19 cellular contexts compared by ENCODE assay signal in the genomic region with DNA sequence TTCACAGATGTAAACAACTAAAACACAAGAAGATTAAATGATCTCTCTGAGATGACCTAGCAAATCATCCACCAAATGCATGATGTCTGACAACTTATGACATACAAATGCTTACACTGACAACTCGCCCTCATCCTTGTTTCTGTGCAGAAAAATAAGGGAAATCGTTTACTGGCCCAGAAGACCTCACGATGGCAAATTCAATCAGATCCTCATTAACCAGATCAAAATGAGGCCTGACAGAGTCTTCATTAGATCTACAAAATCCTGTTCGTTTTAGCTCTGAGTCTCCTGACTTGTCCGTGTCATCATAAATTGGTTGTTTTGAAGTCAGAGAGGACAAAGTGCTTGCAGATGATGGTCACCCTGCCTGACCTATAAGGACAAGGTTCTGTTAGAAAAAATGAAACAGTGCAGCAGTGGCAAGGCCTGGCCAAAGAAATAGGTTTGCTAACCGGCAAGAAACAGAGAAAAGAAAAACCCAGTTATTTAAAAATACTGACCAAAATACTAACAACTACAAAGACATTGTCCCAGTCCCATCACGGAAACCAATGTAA.
DNase-seq lines count a peak whose midpoint lies in the region; ATAC-seq, FAIRE-seq and TF ChIP-seq lines count a peak whose summit lies in the region.
"Had no signal": no experiment of that assay in that cellular context is flagged by ENCODE, and none has a peak within 500 bp of the region (broad histone marks: within the 10 kb centered on the region; RNA-seq: fewer than 3 reads in every experiment).

No MANE protein-coding gene starts in this region.

- H3K27ac ChIP-seq in parathyroid adenoma (no peak overlapping the region), prostate gland (peak overlapping the region in 1 of 2 donors; percentile 82)
- H3K27ac ChIP-seq: thyroid gland had no signal

- H3K4me2 ChIP-seq in Loucy (ENCODE audit: low read depth, low read length, poor library complexity, severe bottlenecking), result no peak overlapping the region
- H3K4me2 ChIP-seq in parathyroid adenoma (ENCODE audit: low read length), result no peak overlapping the region

- peaks cover 8% of the 10 kb centered on the region for H3K9me3 Mint-ChIP-seq in T-helper 1 cell treated with Interleukin-12 subunit alpha and Interleukin-12 subunit beta and Interleukin-4 antibody, amounts not matched to agents 30 μg/mL and 1 μg/mL, for 36 hours
- H3K9me3 Mint-ChIP-seq in brain, result no peaks in the 10 kb centered on the region
- H3K9me3 Mint-ChIP-seq: endodermal cell, neural crest cell had no signal

- H3K4me3 ChIP-seq in Loucy (ENCODE audit: low read length, poor library complexity, severe bottlenecking) (no peak overlapping the region), parathyroid adenoma (ENCODE audit: low read depth, low read length) (no peak overlapping the region), prostate gland (no peak overlapping the region)

- peaks cover 12% of the 10 kb centered on the region for H3K36me3 Mint-ChIP-seq in T-helper 1 cell treated with Interleukin-12 subunit alpha and Interleukin-12 subunit beta and Interleukin-4 antibody, amounts not matched to agents 30 μg/mL and 1 μg/mL, for 36 hours (ENCODE audit: low read depth)
- no peaks in the 10 kb centered on the region for H3K36me3 Mint-ChIP-seq in brain

- intact Hi-C loops in prostate gland (cut with DNase I), result no loop called here

- no peak for ATAC-seq in HG02678 (IDR thresholded peaks at IDR 0.05; ENCODE audit: unreplicated experiment)
- ATAC-seq: left colon, Panc1 had no signal

- peak overlapping the region; percentile 96 for H3K4me3 Mint-ChIP-seq in T-helper 1 cell treated with Interleukin-12 subunit alpha and Interleukin-12 subunit beta and Interleukin-4 antibody, amounts not matched to agents 30 μg/mL and 1 μg/mL, for 36 hours
- H3K4me3 Mint-ChIP-seq in brain, result peak overlapping the region; percentile 10 to 77 (median 73)
- H3K4me3 Mint-ChIP-seq: endodermal cell, neural crest cell had no signal

- H3K27me3 ChIP-seq in Loucy (ENCODE audit: insufficient read depth, low read length, poor library complexity, severe bottlenecking) (no peaks in the 10 kb centered on the region), parathyroid adenoma (ENCODE audit: control insufficient read depth, insufficient read depth, low read length) (no peaks in the 10 kb centered on the region), prostate gland (replicated peaks; ENCODE audit: insufficient read depth) (no peaks in the 10 kb centered on the region)
- H3K27me3 ChIP-seq: thyroid gland had no signal

- peak overlapping the region; percentile 98 for H3K27ac Mint-ChIP-seq in T-helper 1 cell treated with Interleukin-12 subunit alpha and Interleukin-12 subunit beta and Interleukin-4 antibody, amounts not matched to agents 30 μg/mL and 1 μg/mL, for 36 hours
- peak overlapping the region in 4 of 5 experiments; percentile 22 to 93 (median 88) for H3K27ac Mint-ChIP-seq in brain
- H3K27ac Mint-ChIP-seq: endodermal cell had no signal

- H3F3A ChIP-seq in Loucy (ENCODE audit: low read depth), result no peaks in the 10 kb centered on the region

- FAIRE-seq in GM19239 (lab: Jason Lieb, UNC), result no peak
- FAIRE-seq: HTR-8/SVneo had no signal

- no peak overlapping the region for H2AFZ ChIP-seq in Loucy (ENCODE audit: low read length)
- H2AFZ ChIP-seq in parathyroid adenoma, result peak overlapping the region; percentile 18

- H3K36me3 ChIP-seq in Loucy (ENCODE audit: insufficient read depth, low read length) (no peaks in the 10 kb centered on the region), parathyroid adenoma (ENCODE audit: control insufficient read depth, insufficient read depth, low read length) (no peaks in the 10 kb centered on the region), prostate gland (no peaks in the 10 kb centered on the region)
- H3K36me3 ChIP-seq: thyroid gland had no signal

- H3K9ac ChIP-seq in Loucy (ENCODE audit: low read depth, low read length, poor library complexity, severe bottlenecking) (peak overlapping the region; percentile 71), parathyroid adenoma (no peak overlapping the region)

- no peaks in the 10 kb centered on the region for H3K9me2 ChIP-seq in Loucy (replicated peaks; ENCODE audit: low read depth, low read length)

- no peaks in the 10 kb centered on the region for H3K27me3 Mint-ChIP-seq in T-helper 1 cell treated with Interleukin-12 subunit alpha and Interleukin-12 subunit beta and Interleukin-4 antibody, amounts not matched to agents 30 μg/mL and 1 μg/mL, for 36 hours (ENCODE audit: low read depth)
- peaks cover 3% of the 10 kb centered on the region for H3K27me3 Mint-ChIP-seq in brain

- H3K4me1 ChIP-seq in Loucy (ENCODE audit: insufficient read depth, low read length, poor library complexity, severe bottlenecking) (peaks cover 44% of the 10 kb centered on the region), parathyroid adenoma (peaks cover 7% of the 10 kb centered on the region), prostate gland (replicated peaks) (peaks cover 6% of the 10 kb centered on the region)

- peaks cover 63% of the 10 kb centered on the region for H3K4me1 Mint-ChIP-seq in T-helper 1 cell treated with Interleukin-12 subunit alpha and Interleukin-12 subunit beta and Interleukin-4 antibody, amounts not matched to agents 30 μg/mL and 1 μg/mL, for 36 hours (ENCODE audit: low read depth)
- peaks cover 66% of the 10 kb centered on the region for H3K4me1 Mint-ChIP-seq in brain

- TF ChIP-seq POLR2A in prostate gland (IDR thresholded peaks at IDR 0.05), result no peak

- no peak for DNase-seq in T-helper 1 cell
- no peak for DNase-seq in GM19239 (ENCODE audit: insufficient read length, low spot score)
- DNase-seq in prostate gland (ENCODE audit: low spot score), result no peak
- DNase-seq: 8988T; activated CD8-positive, alpha-beta memory T cell treated with anti-CD3 and anti-CD28 coated beads, Interleukin-2, amount 50 U/mL, for 4 hours; Caco-2; endodermal cell; left colon; NCI-H1105; NCI-H446; thyroid gland had no signal

- no peaks in the 10 kb centered on the region for H4K20me1 ChIP-seq in Loucy (ENCODE audit: insufficient read depth, low read length, poor library complexity, severe bottlenecking)

- TF ChIP-seq CTCF in Loucy (conservative IDR thresholded peaks at IDR 0.05; ENCODE audit: low read length) (no peak), brain (conservative IDR thresholded peaks at IDR 0.05) (no peak), parathyroid adenoma (IDR thresholded peaks at IDR 0.05) (no peak), prostate gland (IDR thresholded peaks at IDR 0.05) (no peak)

- H3K9me3 ChIP-seq in Loucy (ENCODE audit: insufficient read depth, low read depth, low read length), result no peaks in the 10 kb centered on the region
- H3K9me3 ChIP-seq in parathyroid adenoma (ENCODE audit: control insufficient read depth, low read length), result no peaks in the 10 kb centered on the region
- no peaks in the 10 kb centered on the region for H3K9me3 ChIP-seq in prostate gland
- H3K9me3 ChIP-seq: Caco-2, thyroid gland had no signal

- H3K79me2 ChIP-seq in Loucy (ENCODE audit: insufficient read depth, low read length) (no peaks in the 10 kb centered on the region), parathyroid adenoma (no peaks in the 10 kb centered on the region)

- 87% methylated on average over 7 of the region's 7 CpGs for WGBS in prostate gland
